Comparison of ENCODE assay signal across 16 cellular contexts in genomic region chr3:175383366-175383765, GRCh38.
DNase-seq lines count a peak whose midpoint lies in the region; ATAC-seq and TF ChIP-seq lines count a peak whose summit lies in the region.
"Had no signal": no experiment of that assay in that cellular context is flagged by ENCODE, and none has a peak within 500 bp of the region (broad histone marks: within the 10 kb centered on the region; RNA-seq: fewer than 3 reads in every experiment).

No MANE protein-coding gene starts in this region.

- H3K4me2 ChIP-seq in osteoblast (ENCODE audit: insufficient read depth, low read length): no peak overlapping the region
- H3K4me2 ChIP-seq: SK-N-SH had no signal

- no peak overlapping the region for H2AFZ ChIP-seq in osteoblast (ENCODE audit: low read length)

- H3K9me3 ChIP-seq in osteoblast (ENCODE audit: low read depth, low read length): no peaks in the 10 kb centered on the region
- no peaks in the 10 kb centered on the region for H3K9me3 ChIP-seq in right cardiac atrium (ENCODE audit: control insufficient read depth, low read length)
- H3K9me3 ChIP-seq: SK-N-SH had no signal

- WGBS in right cardiac atrium: 51% methylated on average over 1 of the region's 1 CpG

- H3K4me3 ChIP-seq in fibroblast of mammary gland (ENCODE audit: control insufficient read depth, low read depth, low read length) (no peak overlapping the region), osteoblast (ENCODE audit: insufficient read depth, low read length) (no peak overlapping the region), right cardiac atrium (ENCODE audit: low read length) (no peak overlapping the region)

- peaks cover 6% of the 10 kb centered on the region for H3K4me1 ChIP-seq in osteoblast (ENCODE audit: insufficient read depth, low read length)
- H3K4me1 ChIP-seq in right cardiac atrium (ENCODE audit: control insufficient read depth, insufficient read depth, low read length): no peaks in the 10 kb centered on the region

- DNase-seq in AG08395 (ENCODE audit: low spot score) (peak; percentile 5), LHCN-M2 (ENCODE audit: low read depth) (peak; percentile 57), fibroblast of mammary gland (ENCODE audit: low read depth) (peak; percentile 70), osteoblast (ENCODE audit: insufficient read length, low spot score, missing footprints) (peak; percentile 56), NCI-H446 treated with DMSO at 0.1 percent for 48 hours (lab: John Stamatoyannopoulos, UW) (no peak), right cardiac atrium (no peak), NCI-H187 (lab: John Stamatoyannopoulos, UW) (no peak)
- DNase-seq in stimulated activated CD4-positive, alpha-beta T cell treated with anti-CD3 and anti-CD28 coated beads, Interleukin-2, amount 100 ng/mL, for 24 hours: no peak
- DNase-seq: 8988T, COR-L47, DMS153, HCEC 1CT, NCI-H146, SK-N-SH had no signal

- H3K27me3 ChIP-seq in osteoblast (ENCODE audit: insufficient read depth, low read length) (no peaks in the 10 kb centered on the region), right cardiac atrium (ENCODE audit: control insufficient read depth, insufficient read depth) (no peaks in the 10 kb centered on the region)

- intact Hi-C loops in right cardiac atrium (cut with DNase I): no loop called here

- no peaks in the 10 kb centered on the region for H4K20me1 ChIP-seq in osteoblast (ENCODE audit: insufficient read depth, low read length)

- no peaks in the 10 kb centered on the region for H3K79me2 ChIP-seq in osteoblast (ENCODE audit: insufficient read depth, low read length)

- no peak for TF ChIP-seq CTCF in fibroblast of mammary gland (conservative IDR thresholded peaks at IDR 0.05; ENCODE audit: control insufficient read depth, insufficient read depth, low read depth, low read length)
- no peak for TF ChIP-seq CTCF in osteoblast (IDR thresholded peaks at IDR 0.05; ENCODE audit: extremely low read depth, low read depth, low read length)

- ATAC-seq in right cardiac atrium: no peak
- ATAC-seq: Panc1, Right ventricle myocardium inferior had no signal

- H3K36me3 ChIP-seq in osteoblast (ENCODE audit: insufficient read depth, low read length): no peaks in the 10 kb centered on the region

- peak overlapping the region; percentile 5 for H3K27ac ChIP-seq in osteoblast (ENCODE audit: low read depth, low read length)
- H3K27ac ChIP-seq in right cardiac atrium (ENCODE audit: low read length): no peak overlapping the region

Comparison
In these comparisons a context has a peak if more than half of its experiments do, and no peak if none do; other contexts are left out.
1. DNase-seq: peak in AG08395 (single experiment), LHCN-M2 (single experiment), fibroblast of mammary gland (single experiment) and osteoblast (single experiment); none in NCI-H446 treated with DMSO at 0.1 percent for 48 hours (single experiment), right cardiac atrium (0 of 3), stimulated activated CD4-positive, alpha-beta T cell treated with anti-CD3 and anti-CD28 coated beads, Interleukin-2, amount 100 ng/mL, for 24 hours (0 of 2) and NCI-H187 (0 of 2).